ENCODE assay signal across 9 cellular contexts in the genomic region with DNA sequence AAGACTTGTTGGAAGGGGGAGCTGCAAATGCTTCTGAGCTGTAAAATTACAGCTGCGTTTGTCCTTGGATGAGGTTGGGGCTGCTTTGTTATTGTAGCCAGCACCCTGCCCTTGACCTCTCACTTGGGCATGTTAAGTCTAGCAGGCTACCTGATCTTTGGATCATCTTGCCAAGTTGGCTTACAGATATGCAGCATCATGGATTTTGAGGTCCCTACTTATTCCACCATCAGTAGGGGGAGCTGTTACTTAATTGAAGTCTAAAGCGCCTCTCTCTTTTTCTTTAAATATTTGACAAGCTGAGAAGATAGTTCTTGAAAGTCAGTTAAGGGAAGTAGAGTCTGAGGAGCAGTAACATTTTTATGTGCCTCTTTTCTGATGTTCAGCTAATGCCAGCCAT.
DNase-seq lines count a peak whose midpoint lies in the region; ATAC-seq, FAIRE-seq and TF ChIP-seq lines count a peak whose summit lies in the region.
"Had no signal": no experiment of that assay in that cellular context is flagged by ENCODE, and none has a peak within 500 bp of the region (broad histone marks: within the 10 kb centered on the region; RNA-seq: fewer than 3 reads in every experiment).

No MANE protein-coding gene starts in this region.

- peaks cover 3% of the 10 kb centered on the region for H3K4me1 ChIP-seq in keratinocyte (ENCODE audit: control insufficient read depth, extremely low read depth, insufficient read depth, low read length)

- no peak overlapping the region for H3K4me2 ChIP-seq in keratinocyte (ENCODE audit: control insufficient read depth, extremely low read depth, insufficient read depth, low read depth, low read length)

- dilution Hi-C loops in keratinocyte (cut with MboI; ENCODE audit: extremely low pct_ligation_motif_present, low sequenced_read_pairs) = no loop called here

- no peaks in the 10 kb centered on the region for H3K79me2 ChIP-seq in keratinocyte (ENCODE audit: control insufficient read depth, insufficient read depth, low read length)

- no peaks in the 10 kb centered on the region for H4K20me1 ChIP-seq in keratinocyte (ENCODE audit: control insufficient read depth, extremely low read depth, insufficient read depth, low read length)

- H3K9me1 ChIP-seq in keratinocyte (ENCODE audit: control insufficient read depth, extremely low read depth, insufficient read depth, low read length) = no peaks in the 10 kb centered on the region

- H3K27me3 ChIP-seq in WERI-Rb-1 (ENCODE audit: insufficient read depth, low read depth, severe bottlenecking) (peaks cover 19% of the 10 kb centered on the region), keratinocyte (ENCODE audit: control insufficient read depth, extremely low read depth, insufficient read depth, low read length) (no peaks in the 10 kb centered on the region)

- ATAC-seq in GM19351 (IDR thresholded peaks at IDR 0.05; ENCODE audit: unreplicated experiment) = no peak
- ATAC-seq in GM18502 (IDR thresholded peaks at IDR 0.05; ENCODE audit: poor library complexity, unreplicated experiment) = no peak

- no peak overlapping the region for H2AFZ ChIP-seq in keratinocyte (ENCODE audit: control insufficient read depth, low read length)

- FAIRE-seq in keratinocyte (lab: Jason Lieb, UNC) = no peak

- H3K27ac ChIP-seq in WERI-Rb-1 (no peak overlapping the region), keratinocyte (ENCODE audit: control insufficient read depth, insufficient read depth, low read length) (no peak overlapping the region)

- DNase-seq in AML-193 (lab: John Stamatoyannopoulos, UW) (peak; percentile 33 to 38), HT-29 (ENCODE audit: low spot score) (peak; percentile 45), WERI-Rb-1 (no peak), keratinocyte (ENCODE audit: low read depth, low spot score) (no peak), hippocampal formation (lab: John Stamatoyannopoulos, UW) (no peak)
- no peak for DNase-seq in activated T-cell treated with anti-CD3 and anti-CD28 coated beads, Interleukin-2, amount 50 U/mL, for 48 hours
- DNase-seq: activated T-cell treated with anti-CD3 and anti-CD28 coated beads for 4 hours had no signal

- H3K9me3 ChIP-seq in WERI-Rb-1 (ENCODE audit: severe bottlenecking) (no peaks in the 10 kb centered on the region), keratinocyte (ENCODE audit: control insufficient read depth, low read depth, low read length) (no peaks in the 10 kb centered on the region)

- TF ChIP-seq CTCF in WERI-Rb-1 (IDR thresholded peaks at IDR 0.05; ENCODE audit: low read depth, low read length) = 0 out of 2 replicates have a peak, but pooled peaks have one; percentile 29
- peak; percentile 29 to 53 (median 45) for TF ChIP-seq CTCF in keratinocyte (optimal IDR thresholded peaks at IDR 0.05 in 1 of 3, IDR thresholded peaks at IDR 0.05 in 1 of 3, conservative IDR thresholded peaks at IDR 0.05 in 1 of 3; ENCODE audit: extremely low read depth in 1 of 3, insufficient read depth in 2 of 3, low read length in 3 of 3)

- H3K36me3 ChIP-seq in WERI-Rb-1 (no peaks in the 10 kb centered on the region), keratinocyte (ENCODE audit: control insufficient read depth in 2 of 2, extremely low read depth in 1 of 2, insufficient read depth in 2 of 2, low read length in 2 of 2) (no peaks in the 10 kb centered on the region)

- no peak overlapping the region for H3K4me3 ChIP-seq in WERI-Rb-1 (ENCODE audit: low read depth, low read length)
- H3K4me3 ChIP-seq in keratinocyte (ENCODE audit: control insufficient read depth in 2 of 3, extremely low read depth in 1 of 3, insufficient read depth in 2 of 3, low read depth in 1 of 3, low read length in 3 of 3) = no peak overlapping the region

- no peak overlapping the region for H3K9ac ChIP-seq in keratinocyte (ENCODE audit: control insufficient read depth, extremely low read depth, insufficient read depth, low read length)

Comparison
In these comparisons a context has a peak if more than half of its experiments do, and no peak if none do; other contexts are left out.
1. DNase-seq: peak in AML-193 (2 of 2) and HT-29 (single experiment); none in WERI-Rb-1 (single experiment), keratinocyte (single experiment), activated T-cell treated with anti-CD3 and anti-CD28 coated beads, Interleukin-2, amount 50 U/mL, for 48 hours (0 of 2) and hippocampal formation (0 of 2).